ENCODE assay signal across 17 cellular contexts in genomic region chr4:129822708-129823504, GRCh38.
DNase-seq lines count a peak whose midpoint lies in the region; ATAC-seq and TF ChIP-seq lines count a peak whose summit lies in the region.
"Had no signal": no experiment of that assay in that cellular context is flagged by ENCODE, and none has a peak within 500 bp of the region (broad histone marks: within the 10 kb centered on the region; RNA-seq: fewer than 3 reads in every experiment).

No MANE protein-coding gene starts in this region.

- peak overlapping the region; percentile 52 for H2AFZ ChIP-seq in smooth muscle cell (ENCODE audit: low read depth)

- H3K27me3 Mint-ChIP-seq in stimulated activated naive CD8-positive, alpha-beta T cell treated with anti-CD3 and anti-CD28 coated beads, Interleukin-15, amount 100 ng/mL, for 72 hours = no peaks in the 10 kb centered on the region

- CTCF ChIA-PET in RWPE1 (lab: Yijun Ruan, JAX) = interaction anchor here (0.6 to 0.7 kb wide), 4 partner anchors 40 to 1077 kb away, joined by 3 read pairs; no protein-coding TSS in a partner anchor

- no peak overlapping the region for H3K4me3 ChIP-seq in smooth muscle cell
- no peak overlapping the region for H3K4me3 ChIP-seq in transverse colon
- H3K4me3 ChIP-seq: A549, esophagus squamous epithelium had no signal

- no peak overlapping the region for H3K9ac ChIP-seq in smooth muscle cell (ENCODE audit: low read depth)

- TF ChIP-seq POLR2A in transverse colon (IDR thresholded peaks at IDR 0.05) = no peak

- H3K9me3 ChIP-seq in smooth muscle cell (replicated peaks; ENCODE audit: low read depth) = no peaks in the 10 kb centered on the region
- H3K9me3 ChIP-seq in transverse colon = no peaks in the 10 kb centered on the region
- H3K9me3 ChIP-seq: A549, esophagus squamous epithelium had no signal

- WGBS in smooth muscle cell (ENCODE audit: low lambda C conversion rate) = 11% methylated on average over 2 of the region's 2 CpGs
- 53 to 65% methylated on average over 2 of the region's 2 CpGs for WGBS in transverse colon (ENCODE audit: low coverage in 1 of 2), 2 donors

- H4K20me1 ChIP-seq in smooth muscle cell (ENCODE audit: low read depth) = no peaks in the 10 kb centered on the region

- DNase-seq in NCI-H748 (lab: John Stamatoyannopoulos, UW; ENCODE audit: unreplicated experiment) (peak; percentile 70), NCI-H748 treated with DMSO at 0.1 percent for 48 hours (lab: John Stamatoyannopoulos, UW) (no peak), RWPE1 (ENCODE audit: low spot score) (peak; percentile 83), glomerular visceral epithelial cell (ENCODE audit: extremely low spot score) (peak; percentile 4), smooth muscle cell (lab: John Stamatoyannopoulos, UW; ENCODE audit: unreplicated experiment) (no peak), transverse colon (no peak)
- DNase-seq in stimulated activated CD4-positive, alpha-beta T cell treated with anti-CD3 and anti-CD28 coated beads, Interleukin-4, amount 100 ng/mL, for 4 hours = no peak
- DNase-seq in stimulated activated naive CD8-positive, alpha-beta T cell treated with anti-CD3 and anti-CD28 coated beads, Interleukin-15, amount 100 ng/mL, for 72 hours = no peak
- DNase-seq: activated CD4-positive, CD25-positive, alpha-beta regulatory T cell; activated T-cell treated with anti-CD3 and anti-CD28 coated beads, Interleukin-2, amount 50 U/mL, for 48 hours; EL; esophagus squamous epithelium; NCI-H187 treated with DMSO at 0.1 percent for 48 hours; SIG-M5; stimulated activated CD4-positive, alpha-beta T cell treated with anti-CD3 and anti-CD28 coated beads, Interleukin-4, amount 100 ng/mL, for 24 hours; substantia nigra had no signal

- no peaks in the 10 kb centered on the region for H3K4me1 Mint-ChIP-seq in stimulated activated naive CD8-positive, alpha-beta T cell treated with anti-CD3 and anti-CD28 coated beads, Interleukin-15, amount 100 ng/mL, for 72 hours

- H3K4me2 ChIP-seq in smooth muscle cell = peak overlapping the region; percentile 63
- H3K4me2 ChIP-seq: A549 had no signal

- H3K79me2 ChIP-seq in smooth muscle cell (ENCODE audit: low read depth) = no peaks in the 10 kb centered on the region

- H3K36me3 ChIP-seq in smooth muscle cell (ENCODE audit: low read depth) (no peaks in the 10 kb centered on the region), transverse colon (no peaks in the 10 kb centered on the region)
- H3K36me3 ChIP-seq: esophagus squamous epithelium had no signal

- H3K4me1 ChIP-seq in smooth muscle cell (ENCODE audit: low read depth) (peaks cover 8% of the 10 kb centered on the region), transverse colon (no peaks in the 10 kb centered on the region)
- H3K4me1 ChIP-seq: A549, esophagus squamous epithelium had no signal

- no peak overlapping the region for H3K4me3 Mint-ChIP-seq in stimulated activated naive CD8-positive, alpha-beta T cell treated with anti-CD3 and anti-CD28 coated beads, Interleukin-15, amount 100 ng/mL, for 72 hours

- intact Hi-C loops in transverse colon (cut with DNase I; ENCODE audit: low total_unique reads) = no loop called here

- no peak for TF ChIP-seq EP300 in transverse colon (IDR thresholded peaks at IDR 0.05; ENCODE audit: low read depth)

- H3K27ac ChIP-seq in RWPE1 (no peak overlapping the region), smooth muscle cell (ENCODE audit: low read depth) (peak overlapping the region; percentile 70), transverse colon (no peak overlapping the region)
- H3K27ac ChIP-seq: A549, esophagus squamous epithelium had no signal

- POLR2A ChIA-PET in RWPE1 (lab: Yijun Ruan, JAX; ENCODE audit: low non-redundant PET) = no interaction called here

- in situ Hi-C loops in transverse colon (cut with MboI; ENCODE audit: low pct_ligation_motif_present in 1 of 4, low pct_unique_long_range_greater_than_20kb in 1 of 4, low sequenced_read_pairs in 3 of 4) = no loop called here

- no peak for ATAC-seq in stimulated activated naive CD8-positive, alpha-beta T cell treated with anti-CD3 and anti-CD28 coated beads, Interleukin-15, amount 100 ng/mL, for 72 hours
- ATAC-seq: A549 had no signal

- H3K27me3 ChIP-seq in smooth muscle cell (ENCODE audit: low read depth) (no peaks in the 10 kb centered on the region), transverse colon (no peaks in the 10 kb centered on the region)
- H3K27me3 ChIP-seq: esophagus squamous epithelium had no signal

- H3F3A ChIP-seq in smooth muscle cell (ENCODE audit: low read depth) = no peaks in the 10 kb centered on the region

- H3K9me3 Mint-ChIP-seq in stimulated activated naive CD8-positive, alpha-beta T cell treated with anti-CD3 and anti-CD28 coated beads, Interleukin-15, amount 100 ng/mL, for 72 hours = no peaks in the 10 kb centered on the region

- no peak overlapping the region for H3K27ac Mint-ChIP-seq in stimulated activated naive CD8-positive, alpha-beta T cell treated with anti-CD3 and anti-CD28 coated beads, Interleukin-15, amount 100 ng/mL, for 72 hours

- TF ChIP-seq CTCF in RWPE1 (conservative IDR thresholded peaks at IDR 0.05; ENCODE audit: low read depth) (no peak), smooth muscle cell (IDR thresholded peaks at IDR 0.05; ENCODE audit: borderline replicate concordance, insufficient read depth, poor library complexity, severe bottlenecking) (no peak), transverse colon (IDR thresholded peaks at IDR 0.05) (no peak)

Comparison
In these comparisons a context has a peak if more than half of its experiments do, and no peak if none do; other contexts are left out.
1. DNase-seq: peak in NCI-H748 (single experiment), RWPE1 (single experiment) and glomerular visceral epithelial cell (single experiment); none in NCI-H748 treated with DMSO at 0.1 percent for 48 hours (single experiment), smooth muscle cell (single experiment), stimulated activated CD4-positive, alpha-beta T cell treated with anti-CD3 and anti-CD28 coated beads, Interleukin-4, amount 100 ng/mL, for 4 hours (0 of 2), transverse colon (single experiment) and stimulated activated naive CD8-positive, alpha-beta T cell treated with anti-CD3 and anti-CD28 coated beads, Interleukin-15, amount 100 ng/mL, for 72 hours (0 of 2).